ENCODE assay signal across 8 cellular contexts in genomic region chr2:64654063-64654811, GRCh38. TPM values are rescaled to one million over a fixed set of nuclear protein-coding genes. Genes with fewer than 3 reads are reported as not detected.
A peak's percentile ranks its signal among the peaks of the same experiment; 100 is the strongest.
DNase-seq lines count a peak whose midpoint lies in the region; ATAC-seq and TF ChIP-seq lines count a peak whose summit lies in the region.

No MANE protein-coding gene starts in this region.

- POLR2A ChIA-PET in Panc1 (lab: Charles Lee): interaction anchor here (0.6 to 1.6 kb wide), 14 partner anchors 9 to 485 kb away, joined by 3 to 12 read pairs (median 3); no protein-coding TSS in a partner anchor

- peaks cover 37% of the 10 kb centered on the region for H3K79me2 ChIP-seq in neural cell (replicated peaks; ENCODE audit: insufficient read depth, low read length)

- CTCF ChIA-PET in Panc1 (lab: Charles Lee): interaction anchor here (0.6 kb wide), 3 partner anchors 463 to 1213 kb away, joined by 4 to 13 read pairs (median 7); no protein-coding TSS in a partner anchor

- no peaks in the 10 kb centered on the region for H4K20me1 ChIP-seq in neural cell (ENCODE audit: insufficient read depth)

- no peaks in the 10 kb centered on the region for H3K9me2 ChIP-seq in neural cell (ENCODE audit: insufficient read depth, low read length)

- intact Hi-C loops in Panc1 (cut with micrococcal nuclease; ENCODE audit: unreplicated experiment) (loop anchor here (10.0 kb wide), 1 partner anchor 71 kb away; no protein-coding TSS in a partner anchor), esophagus squamous epithelium (cut with DNase I) (loop anchor here (5.0 kb wide), 2 partner anchors 98 to 208 kb away; no protein-coding TSS in a partner anchor)

- peak overlapping the region; percentile 78 for H2AFZ ChIP-seq in neural cell (ENCODE audit: low read depth, low read length)

- H3K9me3 ChIP-seq in Panc1 (ENCODE audit: control insufficient read depth, insufficient read depth, low read depth, low read length): no peaks in the 10 kb centered on the region
- H3K9me3 ChIP-seq in esophagus squamous epithelium: no peaks in the 10 kb centered on the region
- H3K9me3 ChIP-seq in neural cell (ENCODE audit: low read length): no peaks in the 10 kb centered on the region

- ATAC-seq in GM21367 (IDR thresholded peaks at IDR 0.05; ENCODE audit: unreplicated experiment) (peak; percentile 33), Panc1 (peak; percentile 73)

- peaks cover 3% of the 10 kb centered on the region for H3F3A ChIP-seq in neural cell (ENCODE audit: insufficient read depth, low read length, poor library complexity, severe bottlenecking)

- in situ Hi-C loops in Panc1 (cut with HindIII; ENCODE audit: low pct_unique_long_range_greater_than_20kb, low sequenced_read_pairs): no loop called here

- H3K27ac ChIP-seq in Panc1 (ENCODE audit: low read length) (peak overlapping the region; percentile 89), esophagus squamous epithelium (peak overlapping the region; percentile 98 to 100 (median 100)), neural cell (ENCODE audit: low read length) (peak overlapping the region; percentile 81)

- H3K27me3 ChIP-seq in Panc1 (ENCODE audit: control insufficient read depth, insufficient read depth, low read length) (no peaks in the 10 kb centered on the region), esophagus squamous epithelium (no peaks in the 10 kb centered on the region), neural cell (ENCODE audit: insufficient read depth, low read depth, low read length) (no peaks in the 10 kb centered on the region)

- WGBS in esophagus squamous epithelium, 2 donors: 1 to 2% methylated on average over 6 to 27 of the region's 70 CpGs

- peaks cover 4% of the 10 kb centered on the region; the same call in 1 of the 2 replicates for H3K36me3 ChIP-seq in Panc1 (ENCODE audit: control insufficient read depth, insufficient read depth, low read length)
- H3K36me3 ChIP-seq in esophagus squamous epithelium: no peaks in the 10 kb centered on the region
- H3K36me3 ChIP-seq in neural cell (ENCODE audit: insufficient read depth, low read length): no peaks in the 10 kb centered on the region

- DNase-seq in COLO829 (ENCODE audit: low spot score) (peak; percentile 63), HS-5 (ENCODE audit: low read depth) (peak; percentile 72), Panc1 (ENCODE audit: low read depth, low spot score) (no peak), activated T-helper 1 cell treated with Interleukin-2 at 50 U/mL for 16 hours (ENCODE audit: low read depth) (peak; percentile 40), esophagus squamous epithelium (lab: John Stamatoyannopoulos, UW) (peak; percentile 45), ureter (ENCODE audit: low spot score) (peak; percentile 82)

- H3K4me2 ChIP-seq in neural cell (ENCODE audit: low read length): peak overlapping the region; percentile 64

- peak overlapping the region; percentile 86 for H3K9ac ChIP-seq in neural cell (ENCODE audit: low read length)

- peaks cover 42% of the 10 kb centered on the region for H3K4me1 ChIP-seq in Panc1 (ENCODE audit: control insufficient read depth, insufficient read depth, low read length)
- peaks cover 15 to 51% (median 29%) of the 10 kb centered on the region in 3 donors for H3K4me1 ChIP-seq in esophagus squamous epithelium

- H3K4me3 ChIP-seq in Panc1 (ENCODE audit: low read depth in 2 of 2, low read length in 2 of 2) (peak overlapping the region; percentile 73 to 80), esophagus squamous epithelium (peak overlapping the region; percentile 90 to 98 (median 97)), neural cell (ENCODE audit: low read length) (peak overlapping the region; percentile 91)

- TF ChIP-seq CTCF in Panc1 (IDR thresholded peaks at IDR 0.05) (no peak), esophagus squamous epithelium (IDR thresholded peaks at IDR 0.05) (peak in 3 of 6 experiments; percentile 3 to 17 (median 5)), neural cell (IDR thresholded peaks at IDR 0.05; ENCODE audit: poor library complexity, severe bottlenecking) (no peak)

- no TSS peak for BruUV-seq in Panc1 (replicated peaks; lab: Mats Ljungman, UMichigan)

- TF ChIP-seq RAD21 in neural cell (conservative IDR thresholded peaks at IDR 0.05): no peak

- TF ChIP-seq POLR2A in esophagus squamous epithelium (IDR thresholded peaks at IDR 0.05): peak in 3 of 4 donors; percentile 62 to 92 (median 82)

- peak; percentile 13 for TF ChIP-seq EP300 in neural cell (conservative IDR thresholded peaks at IDR 0.05; ENCODE audit: poor library complexity, severe bottlenecking)

TF ChIP-seq in neural cell, 6 proteins besides CTCF, POLR2A, EP300 and RAD21:
- TF ChIP-seq, protein P1, sequence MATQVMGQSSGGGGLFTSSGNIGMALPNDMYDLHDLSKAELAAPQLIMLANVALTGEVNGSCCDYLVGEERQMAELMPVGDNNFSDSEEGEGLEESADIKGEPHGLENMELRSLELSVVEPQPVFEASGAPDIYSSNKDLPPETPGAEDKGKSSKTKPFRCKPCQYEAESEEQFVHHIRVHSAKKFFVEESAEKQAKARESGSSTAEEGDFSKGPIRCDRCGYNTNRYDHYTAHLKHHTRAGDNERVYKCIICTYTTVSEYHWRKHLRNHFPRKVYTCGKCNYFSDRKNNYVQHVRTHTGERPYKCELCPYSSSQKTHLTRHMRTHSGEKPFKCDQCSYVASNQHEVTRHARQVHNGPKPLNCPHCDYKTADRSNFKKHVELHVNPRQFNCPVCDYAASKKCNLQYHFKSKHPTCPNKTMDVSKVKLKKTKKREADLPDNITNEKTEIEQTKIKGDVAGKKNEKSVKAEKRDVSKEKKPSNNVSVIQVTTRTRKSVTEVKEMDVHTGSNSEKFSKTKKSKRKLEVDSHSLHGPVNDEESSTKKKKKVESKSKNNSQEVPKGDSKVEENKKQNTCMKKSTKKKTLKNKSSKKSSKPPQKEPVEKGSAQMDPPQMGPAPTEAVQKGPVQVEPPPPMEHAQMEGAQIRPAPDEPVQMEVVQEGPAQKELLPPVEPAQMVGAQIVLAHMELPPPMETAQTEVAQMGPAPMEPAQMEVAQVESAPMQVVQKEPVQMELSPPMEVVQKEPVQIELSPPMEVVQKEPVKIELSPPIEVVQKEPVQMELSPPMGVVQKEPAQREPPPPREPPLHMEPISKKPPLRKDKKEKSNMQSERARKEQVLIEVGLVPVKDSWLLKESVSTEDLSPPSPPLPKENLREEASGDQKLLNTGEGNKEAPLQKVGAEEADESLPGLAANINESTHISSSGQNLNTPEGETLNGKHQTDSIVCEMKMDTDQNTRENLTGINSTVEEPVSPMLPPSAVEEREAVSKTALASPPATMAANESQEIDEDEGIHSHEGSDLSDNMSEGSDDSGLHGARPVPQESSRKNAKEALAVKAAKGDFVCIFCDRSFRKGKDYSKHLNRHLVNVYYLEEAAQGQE (IDR thresholded peaks at IDR 0.05; ENCODE audit: borderline replicate concordance): peak; percentile 68
- TF ChIP-seq EZH2 (IDR thresholded peaks at IDR 0.05; ENCODE audit: borderline replicate concordance, insufficient read depth, low read length, poor library complexity, severe bottlenecking) (no peak), TAF1 (IDR thresholded peaks at IDR 0.05; ENCODE audit: low read depth) (peak; percentile 69), POLR2AphosphoS5 (IDR thresholded peaks at IDR 0.05) (peak; percentile 75), MXI1 (conservative IDR thresholded peaks at IDR 0.05; ENCODE audit: poor library complexity, severe bottlenecking) (no peak), SMC3 (conservative IDR thresholded peaks at IDR 0.05; ENCODE audit: poor library complexity) (no peak)

RNA-seq across cellular contexts. Expression of gene SERTAD2, which starts 0.5 kb away (rescaled TPM):
- total RNA-seq in Panc1 (2021; ENCODE audit: unreplicated experiment): 24.3 TPM
- 16.4 TPM for polyA plus RNA-seq in Panc1 (2012; ENCODE audit: insufficient read length)
- total RNA-seq in esophagus squamous epithelium: 10 to 100 TPM; 19.5 to 54.0 (median 20.8) TPM
- 4.7 TPM in 2 replicates for polyA plus RNA-seq in neural cell
- 9.3 and 13.8 TPM in 2 replicates for polyA minus RNA-seq in neural cell
- total RNA-seq in ureter: 23.1 TPM
